ENCODE assay signal across 14 cellular contexts in genomic region chr19:48814895-48815294, GRCh38. TPM values are rescaled to one million over a fixed set of nuclear protein-coding genes. Genes with fewer than 3 reads are reported as not detected.
DNase-seq lines count a peak whose midpoint lies in the region; ATAC-seq and TF ChIP-seq lines count a peak whose summit lies in the region.
"Had no signal": no experiment of that assay in that cellular context is flagged by ENCODE, and none has a peak within 500 bp of the region (broad histone marks: within the 10 kb centered on the region; RNA-seq: fewer than 3 reads in every experiment).

No MANE protein-coding gene starts in this region.

- H3K4me3 ChIP-seq in H7 (ENCODE audit: insufficient read depth, low read depth, low read length) (no peak overlapping the region), stomach (no peak overlapping the region), ovary (no peak overlapping the region), prostate gland (no peak overlapping the region)

- TF ChIP-seq CTCF in RWPE1 (conservative IDR thresholded peaks at IDR 0.05; ENCODE audit: low read depth) (no peak), stomach (IDR thresholded peaks at IDR 0.05) (no peak), ovary (IDR thresholded peaks at IDR 0.05) (no peak), prostate gland (IDR thresholded peaks at IDR 0.05) (no peak)

- H3K27me3 Mint-ChIP-seq in memory B cell, result no peaks in the 10 kb centered on the region

- TF ChIP-seq POLR2A in stomach (IDR thresholded peaks at IDR 0.05), result no peak
- no peak for TF ChIP-seq POLR2A in ovary (IDR thresholded peaks at IDR 0.05)
- no peak for TF ChIP-seq POLR2A in prostate gland (IDR thresholded peaks at IDR 0.05)

- 78 to 94% (median 91%) methylated on average over 6 of the region's 6 CpGs for WGBS in stomach, 5 donors
- WGBS in ovary, 3 donors, result 87 to 89% (median 87%) methylated on average over 6 of the region's 6 CpGs
- 91% methylated on average over 6 of the region's 6 CpGs for WGBS in prostate gland

- CTCF ChIA-PET in RWPE1 (lab: Yijun Ruan, JAX), result interaction anchor here (0.6 to 0.7 kb wide), 2 partner anchors 28 to 171 kb away, joined by 3 to 4 read pairs; no protein-coding TSS in a partner anchor

- ATAC-seq in memory B cell (ENCODE audit: low read depth), result no peak
- no peak for ATAC-seq in HG02970 (IDR thresholded peaks at IDR 0.05; ENCODE audit: low FRiP score, unreplicated experiment)

- no peak overlapping the region for H3K4me3 Mint-ChIP-seq in memory B cell

- intact Hi-C loops in stomach (cut with DNase I; ENCODE audit: low total_unique reads), result no loop called here
- intact Hi-C loops in ovary (cut with DNase I), result no loop called here
- intact Hi-C loops in prostate gland (cut with DNase I), result no loop called here

- H3K9me3 Mint-ChIP-seq in memory B cell, result no peaks in the 10 kb centered on the region

- TF ChIP-seq EP300 in stomach (IDR thresholded peaks at IDR 0.05), result no peak
- TF ChIP-seq EP300 in ovary (IDR thresholded peaks at IDR 0.05), result no peak

- POLR2A ChIA-PET in RWPE1 (lab: Yijun Ruan, JAX; ENCODE audit: low non-redundant PET), result no interaction called here

- H3K9me3 ChIP-seq in stomach (no peaks in the 10 kb centered on the region), ovary (no peaks in the 10 kb centered on the region), prostate gland (no peaks in the 10 kb centered on the region)

- peak overlapping the region; percentile 89 for H3K27ac ChIP-seq in RWPE1
- H3K27ac ChIP-seq in stomach, result peak overlapping the region; percentile 81 to 95 (median 87)
- H3K27ac ChIP-seq in ovary, result peak overlapping the region in 1 of 2 donors; percentile 51
- H3K27ac ChIP-seq in prostate gland, result peak overlapping the region in 1 of 2 donors; percentile 73

- DNase-seq in H7, result peak; percentile 51
- no peak for DNase-seq in RWPE1 (ENCODE audit: low spot score)
- no peak for DNase-seq in memory B cell (ENCODE audit: low spot score in 2 of 2)
- DNase-seq in stomach, result no peak
- no peak for DNase-seq in ovary
- no peak for DNase-seq in prostate gland (ENCODE audit: low spot score)
- DNase-seq: NCI-H226; NCI-H526 treated with DMSO at 0.1 percent for 48 hours; NK-92 treated with Interleukin-12 subunit alpha and Interleukin-12 subunit beta, amount 100 ng/mL, for 24 hours had no signal

- H3K27me3 ChIP-seq in H7 (ENCODE audit: control insufficient read depth, insufficient read depth, low read length), result peaks cover 5% of the 10 kb centered on the region; the same call in 1 of the 2 replicates
- H3K27me3 ChIP-seq in stomach, result no peaks in the 10 kb centered on the region
- no peaks in the 10 kb centered on the region for H3K27me3 ChIP-seq in ovary
- no peaks in the 10 kb centered on the region for H3K27me3 ChIP-seq in prostate gland (replicated peaks; ENCODE audit: insufficient read depth)

- no peaks in the 10 kb centered on the region; the same call in 1 of the 2 replicates for H3K36me3 ChIP-seq in H7 (replicated peaks; ENCODE audit: control insufficient read depth, insufficient read depth, low read length)
- H3K36me3 ChIP-seq in stomach, result no peaks in the 10 kb centered on the region
- no peaks in the 10 kb centered on the region for H3K36me3 ChIP-seq in ovary
- H3K36me3 ChIP-seq in prostate gland, result no peaks in the 10 kb centered on the region

- peaks cover 45 to 76% (median 65%) of the 10 kb centered on the region in 4 donors for H3K4me1 ChIP-seq in stomach
- H3K4me1 ChIP-seq in ovary (ENCODE audit: insufficient read depth), result peaks cover 20% of the 10 kb centered on the region
- H3K4me1 ChIP-seq in prostate gland (replicated peaks), result peaks cover 17% of the 10 kb centered on the region

- peaks cover 17% of the 10 kb centered on the region for H3K4me1 Mint-ChIP-seq in memory B cell

- no peaks in the 10 kb centered on the region for H3K36me3 Mint-ChIP-seq in memory B cell

- peak overlapping the region; percentile 6 for H3K27ac Mint-ChIP-seq in memory B cell

RNA-seq across cellular contexts. Expression of gene BCAT2, which starts 4.1 kb away (rescaled TPM):
- 31.5 and 40.0 TPM in 2 replicates for total RNA-seq in H7 (2014; rRNA removed; shearing (Covaris generic))
- total RNA-seq in stomach (100 to 1,000 TPM in 1 of 5 donors, 10 to 100 TPM in 4; 22.0 to 320 (median 23.9) TPM), ovary (10 to 100 TPM; 29.1 to 73.6 (median 55.5) TPM), prostate gland (10 to 100 TPM; 71.8 to 92.0 TPM)
- polyA plus RNA-seq in stomach (10 to 100 TPM; 65.8 to 74.5 (median 68.5) TPM), ovary (10 to 100 TPM in 1 of 2 donors, 1 to 10 TPM in 1; 7.8 to 70.5 TPM)

RNA-seq across cellular contexts. Expression of gene HSD17B14, which starts 21.4 kb away (rescaled TPM):
- total RNA-seq in H7 (2014; rRNA removed; shearing (Covaris generic)), result 9.9 and 18.0 TPM in 2 replicates
- total RNA-seq in stomach (10 to 100 TPM in 2 of 5 donors, 1 to 10 TPM in 2, not detected in 1; 2.8 to 41.4 (median 17.3) TPM), ovary (10 to 100 TPM; 22.9 to 82.8 (median 46.1) TPM), prostate gland (10 to 100 TPM; 11.0 to 11.2 TPM)
- polyA plus RNA-seq in stomach (1 to 10 TPM; 5.4 to 9.8 (median 9.4) TPM), ovary (10 to 100 TPM; 10.6 to 78.7 TPM)
- total RNA-seq: H4 had no signal

RNA-seq across cellular contexts. Expression of gene PLEKHA4, which starts 53.5 kb away (rescaled TPM):
- 20.6 and 25.6 TPM in 2 replicates for total RNA-seq in H7 (2014; rRNA removed; shearing (Covaris generic))
- total RNA-seq in stomach (10 to 100 TPM in 2 of 5 donors, 1 to 10 TPM in 3; 1.7 to 35.6 (median 4.8) TPM), ovary (10 to 100 TPM; 18.3 to 96.5 (median 52.7) TPM), prostate gland (10 to 100 TPM in 1 of 2 donors, 1 to 10 TPM in 1; 9.4 to 22.9 TPM)
- polyA plus RNA-seq in stomach (10 to 100 TPM; 30.1 to 85.0 (median 75.3) TPM), ovary (10 to 100 TPM; 18.8 to 50.9 TPM)

RNA-seq across cellular contexts. Expression of gene PPP1R15A, which starts 57.3 kb away (rescaled TPM):
- 20.3 and 21.6 TPM in 2 replicates for total RNA-seq in H7 (2014; rRNA removed; shearing (Covaris generic))
- total RNA-seq in stomach (100 to 1,000 TPM in 1 of 5 donors, 10 to 100 TPM in 4; 14.6 to 107 (median 35.1) TPM), ovary (100 to 1,000 TPM in 1 of 7 donors, 10 to 100 TPM in 6; 22.8 to 156 (median 40.1) TPM), prostate gland (10 to 100 TPM; 35.1 to 49.0 TPM)
- polyA plus RNA-seq in stomach (10 to 100 TPM; 34.6 to 59.8 (median 37.1) TPM), ovary (10 to 100 TPM; 63.2 to 66.2 TPM)

RNA-seq across cellular contexts. Expression of gene FGF21, which starts 59.6 kb away (rescaled TPM):
- total RNA-seq in H7 (2014; rRNA removed; shearing (Covaris generic)), result 0.35 TPM in 1 of 2 replicates, not detected in the other
- total RNA-seq in stomach (not detected), ovary (not detected), prostate gland (not detected)
- polyA plus RNA-seq in stomach (not detected), ovary (not detected)
- total RNA-seq: Daoy, H4, SK-MEL-5 had no signal
- polyA plus RNA-seq: BJ had no signal
